In genomic region chrX:110944793-110945466, GRCh38 we compare ENCODE assay signal across 12 cellular contexts.
DNase-seq lines count a peak whose midpoint lies in the region; TF ChIP-seq lines count a peak whose summit lies in the region.
"Had no signal": no experiment of that assay in that cellular context is flagged by ENCODE, and none has a peak within 500 bp of the region (broad histone marks: within the 10 kb centered on the region; RNA-seq: fewer than 3 reads in every experiment).

No MANE protein-coding gene starts in this region.

- no peak for TF ChIP-seq EP300 in stomach (IDR thresholded peaks at IDR 0.05)

- no peak for TF ChIP-seq CTCF in MCF 10A (IDR thresholded peaks at IDR 0.05; ENCODE audit: unreplicated experiment)
- no peak for TF ChIP-seq CTCF in stomach (IDR thresholded peaks at IDR 0.05)
- no peak for TF ChIP-seq CTCF in GM13977 (IDR thresholded peaks at IDR 0.05; ENCODE audit: extremely low read depth, insufficient read depth, missing control alignments)

- WGBS in stomach, 5 donors: 3 to 24% (median 11%) methylated on average over 13 to 19 of the region's 19 CpGs

- CTCF ChIA-PET in MCF 10A (lab: Yijun Ruan, JAX): interaction anchor here (0.6 to 1.1 kb wide), 4 partner anchors 21 to 446 kb away, joined by 3 to 7 read pairs (median 4); no protein-coding TSS in a partner anchor

- no peaks in the 10 kb centered on the region for H3K36me3 Mint-ChIP-seq in MCF 10A (ENCODE audit: insufficient read depth, unreplicated experiment)

- peak overlapping the region; percentile 54 to 70 (median 63) for H3K27ac ChIP-seq in stomach
- H3K27ac ChIP-seq: cardiac muscle cell had no signal

- no peaks in the 10 kb centered on the region for H3K9me3 Mint-ChIP-seq in MCF 10A (ENCODE audit: unreplicated experiment)
- H3K9me3 Mint-ChIP-seq: activated T-cell treated with anti-CD3 and anti-CD28 coated beads, Interleukin-2, amount 50 U/mL, for 4 hours had no signal

- intact Hi-C loops in MCF 10A (cut with micrococcal nuclease) (no loop called here), stomach (cut with DNase I; ENCODE audit: low total_unique reads) (no loop called here)

- no peaks in the 10 kb centered on the region for H3K9me3 ChIP-seq in stomach

- peak overlapping the region; percentile 30 to 45 (median 36) for H3K4me3 ChIP-seq in stomach

- peaks cover 42% of the 10 kb centered on the region for H3K4me1 Mint-ChIP-seq in MCF 10A (ENCODE audit: insufficient read depth, unreplicated experiment)

- H3K4me1 ChIP-seq in stomach: peaks cover 0 to 8% (median 0%) of the 10 kb centered on the region in 4 donors

- BruUV-seq in MCF 10A (replicated peaks; lab: Mats Ljungman, UMichigan): no TSS peak

- TF ChIP-seq POLR2A in stomach (IDR thresholded peaks at IDR 0.05): no peak

- in situ Hi-C loops in GM13977 (cut with MboI; ENCODE audit: low pct_unique_long_range_greater_than_20kb, low sequenced_read_pairs, unreplicated experiment): no loop called here

- POLR2A ChIA-PET in MCF 10A (lab: Yijun Ruan, JAX): interaction anchor here (0.6 to 2.4 kb wide), 5 partner anchors 15 to 502 kb away, joined by 3 to 11 read pairs (median 8); no protein-coding TSS in a partner anchor

- peaks cover 90% of the 10 kb centered on the region for H3K27me3 Mint-ChIP-seq in MCF 10A (ENCODE audit: insufficient read depth, unreplicated experiment)

- peaks cover 0 to 16% (median 11%) of the 10 kb centered on the region in 3 donors for H3K27me3 ChIP-seq in stomach

- no peaks in the 10 kb centered on the region for H3K36me3 ChIP-seq in stomach
- H3K36me3 ChIP-seq: cardiac muscle cell had no signal

- H3K4me3 Mint-ChIP-seq in MCF 10A (ENCODE audit: unreplicated experiment): peak overlapping the region; percentile 82
- H3K4me3 Mint-ChIP-seq: activated T-cell treated with anti-CD3 and anti-CD28 coated beads, Interleukin-2, amount 50 U/mL, for 4 hours had no signal

- H3K27ac Mint-ChIP-seq in MCF 10A (ENCODE audit: low read depth, unreplicated experiment): peak overlapping the region; percentile 17

- DNase-seq in NCI-H1417 (lab: John Stamatoyannopoulos, UW) (peak in 2 of 3 experiments; percentile 80 to 85), NCI-H1417 treated with DMSO at 0.1 percent for 48 hours (lab: John Stamatoyannopoulos, UW) (no peak), MCF 10A (ENCODE audit: unreplicated experiment) (peak; percentile 4), iPS-NIHi11 (ENCODE audit: low spot score) (peak; percentile 23), stomach (peak; percentile 45), ureter (ENCODE audit: low spot score) (no peak), GM13977 (ENCODE audit: low spot score) (no peak), UCSD-AML1 (lab: John Stamatoyannopoulos, UW; ENCODE audit: unreplicated experiment) (no peak)
- DNase-seq: activated T-cell treated with anti-CD3 and anti-CD28 coated beads, Interleukin-2, amount 50 U/mL, for 4 hours; NCI-H1436 treated with DMSO at 0.1 percent for 48 hours; small intestine had no signal

Comparison
In these comparisons a context has a peak if more than half of its experiments do, and no peak if none do; other contexts are left out.
1. DNase-seq: peak in NCI-H1417 (2 of 3), MCF 10A (single experiment), iPS-NIHi11 (single experiment) and stomach (single experiment); none in NCI-H1417 treated with DMSO at 0.1 percent for 48 hours (single experiment), ureter (single experiment), GM13977 (single experiment) and UCSD-AML1 (single experiment).